In genomic region chr19:50325310-50326100, GRCh38 we compare ENCODE assay signal across 1 cellular context.
TF ChIP-seq lines count a peak whose summit lies in the region.

No MANE protein-coding gene starts in this region.

TF ChIP-seq in HepG2, 621 proteins besides CTCF, POLR2A, EP300 and RAD21 (continued from another document and continues in another):
- TF ChIP-seq IRF9 (CRISPR knock-in tag; IDR thresholded peaks at IDR 0.05; ENCODE audit: borderline replicate concordance) (peak; percentile 82; the same call in 1 of the 2 replicates), ZNF430 (CRISPR knock-in tag; IDR thresholded peaks at IDR 0.05) (no peak; the same call in 1 of the 2 replicates), ZKSCAN8 (CRISPR knock-in tag; IDR thresholded peaks at IDR 0.05; ENCODE audit: borderline replicate concordance) (no peak), KDM2A (CRISPR knock-in tag; IDR thresholded peaks at IDR 0.05; ENCODE audit: borderline replicate concordance, low read depth) (no peak), GABPA (IDR thresholded peaks at IDR 0.05; ENCODE audit: low read depth, low read length) (no peak), GABPA (CRISPR knock-in tag; IDR thresholded peaks at IDR 0.05; ENCODE audit: low read depth) (no peak), HNF4G (IDR thresholded peaks at IDR 0.05; ENCODE audit: borderline replicate concordance, low read depth, low read length) (peak; percentile 70), HNF4G (CRISPR knock-in tag; IDR thresholded peaks at IDR 0.05; ENCODE audit: borderline replicate concordance, low read depth) (no peak), DNMT1 (CRISPR knock-in tag; IDR thresholded peaks at IDR 0.05) (0 out of 2 replicates have a peak, but pooled peaks have one; percentile 32), ZNF280D (CRISPR knock-in tag; IDR thresholded peaks at IDR 0.05) (no peak), ESRRA (CRISPR knock-in tag; IDR thresholded peaks at IDR 0.05; ENCODE audit: low read depth) (peak; percentile 45; the same call in 1 of the 2 replicates), PCBP1 (IDR thresholded peaks at IDR 0.05; ENCODE audit: borderline replicate concordance, low read depth, low read length) (no peak), HOXA9 (CRISPR knock-in tag; IDR thresholded peaks at IDR 0.05; ENCODE audit: borderline replicate concordance) (peak; percentile 69; the same call in 1 of the 2 replicates), ZNF557 (CRISPR knock-in tag; IDR thresholded peaks at IDR 0.05) (no peak), PBX3 (CRISPR knock-in tag; IDR thresholded peaks at IDR 0.05; ENCODE audit: borderline replicate concordance) (no peak), FOXP1 (IDR thresholded peaks at IDR 0.05) (no peak), FOXP1 (CRISPR knock-in tag; IDR thresholded peaks at IDR 0.05) (no peak), ZNF816 (CRISPR knock-in tag; IDR thresholded peaks at IDR 0.05; ENCODE audit: borderline replicate concordance) (peak; percentile 36; the same call in 1 of the 2 replicates), ZFAT (CRISPR knock-in tag; conservative IDR thresholded peaks at IDR 0.05) (no peak), ZNF124 (CRISPR knock-in tag; IDR thresholded peaks at IDR 0.05) (no peak), TBX3 (IDR thresholded peaks at IDR 0.05; ENCODE audit: borderline replicate concordance) (no peak), ZNF639 (CRISPR knock-in tag; conservative IDR thresholded peaks at IDR 0.05) (peak; percentile 80), RORA (CRISPR knock-in tag; IDR thresholded peaks at IDR 0.05) (no peak), ZNF136 (CRISPR knock-in tag; IDR thresholded peaks at IDR 0.05; ENCODE audit: low read depth) (no peak), ZNF782 (CRISPR knock-in tag; IDR thresholded peaks at IDR 0.05; ENCODE audit: borderline replicate concordance) (no peak), ZSCAN21 (CRISPR knock-in tag; IDR thresholded peaks at IDR 0.05; ENCODE audit: borderline replicate concordance) (0 out of 2 replicates have a peak, but pooled peaks have one; percentile 45), SP4 (CRISPR knock-in tag; IDR thresholded peaks at IDR 0.05) (peak; percentile 97), GATAD1 (CRISPR knock-in tag; IDR thresholded peaks at IDR 0.05) (no peak), ZNF547 (CRISPR knock-in tag; IDR thresholded peaks at IDR 0.05) (no peak; the same call in 1 of the 2 replicates), ZNF775 (CRISPR knock-in tag; IDR thresholded peaks at IDR 0.05; ENCODE audit: borderline replicate concordance) (no peak), ZSCAN31 (CRISPR knock-in tag; IDR thresholded peaks at IDR 0.05; ENCODE audit: low read depth) (no peak; the same call in 1 of the 2 replicates), IRF1 (CRISPR knock-in tag; IDR thresholded peaks at IDR 0.05; ENCODE audit: low read depth) (no peak), ZBTB14 (CRISPR knock-in tag; IDR thresholded peaks at IDR 0.05) (no peak; the same call in 1 of the 2 replicates)
- TF ChIP-seq, protein P1, sequence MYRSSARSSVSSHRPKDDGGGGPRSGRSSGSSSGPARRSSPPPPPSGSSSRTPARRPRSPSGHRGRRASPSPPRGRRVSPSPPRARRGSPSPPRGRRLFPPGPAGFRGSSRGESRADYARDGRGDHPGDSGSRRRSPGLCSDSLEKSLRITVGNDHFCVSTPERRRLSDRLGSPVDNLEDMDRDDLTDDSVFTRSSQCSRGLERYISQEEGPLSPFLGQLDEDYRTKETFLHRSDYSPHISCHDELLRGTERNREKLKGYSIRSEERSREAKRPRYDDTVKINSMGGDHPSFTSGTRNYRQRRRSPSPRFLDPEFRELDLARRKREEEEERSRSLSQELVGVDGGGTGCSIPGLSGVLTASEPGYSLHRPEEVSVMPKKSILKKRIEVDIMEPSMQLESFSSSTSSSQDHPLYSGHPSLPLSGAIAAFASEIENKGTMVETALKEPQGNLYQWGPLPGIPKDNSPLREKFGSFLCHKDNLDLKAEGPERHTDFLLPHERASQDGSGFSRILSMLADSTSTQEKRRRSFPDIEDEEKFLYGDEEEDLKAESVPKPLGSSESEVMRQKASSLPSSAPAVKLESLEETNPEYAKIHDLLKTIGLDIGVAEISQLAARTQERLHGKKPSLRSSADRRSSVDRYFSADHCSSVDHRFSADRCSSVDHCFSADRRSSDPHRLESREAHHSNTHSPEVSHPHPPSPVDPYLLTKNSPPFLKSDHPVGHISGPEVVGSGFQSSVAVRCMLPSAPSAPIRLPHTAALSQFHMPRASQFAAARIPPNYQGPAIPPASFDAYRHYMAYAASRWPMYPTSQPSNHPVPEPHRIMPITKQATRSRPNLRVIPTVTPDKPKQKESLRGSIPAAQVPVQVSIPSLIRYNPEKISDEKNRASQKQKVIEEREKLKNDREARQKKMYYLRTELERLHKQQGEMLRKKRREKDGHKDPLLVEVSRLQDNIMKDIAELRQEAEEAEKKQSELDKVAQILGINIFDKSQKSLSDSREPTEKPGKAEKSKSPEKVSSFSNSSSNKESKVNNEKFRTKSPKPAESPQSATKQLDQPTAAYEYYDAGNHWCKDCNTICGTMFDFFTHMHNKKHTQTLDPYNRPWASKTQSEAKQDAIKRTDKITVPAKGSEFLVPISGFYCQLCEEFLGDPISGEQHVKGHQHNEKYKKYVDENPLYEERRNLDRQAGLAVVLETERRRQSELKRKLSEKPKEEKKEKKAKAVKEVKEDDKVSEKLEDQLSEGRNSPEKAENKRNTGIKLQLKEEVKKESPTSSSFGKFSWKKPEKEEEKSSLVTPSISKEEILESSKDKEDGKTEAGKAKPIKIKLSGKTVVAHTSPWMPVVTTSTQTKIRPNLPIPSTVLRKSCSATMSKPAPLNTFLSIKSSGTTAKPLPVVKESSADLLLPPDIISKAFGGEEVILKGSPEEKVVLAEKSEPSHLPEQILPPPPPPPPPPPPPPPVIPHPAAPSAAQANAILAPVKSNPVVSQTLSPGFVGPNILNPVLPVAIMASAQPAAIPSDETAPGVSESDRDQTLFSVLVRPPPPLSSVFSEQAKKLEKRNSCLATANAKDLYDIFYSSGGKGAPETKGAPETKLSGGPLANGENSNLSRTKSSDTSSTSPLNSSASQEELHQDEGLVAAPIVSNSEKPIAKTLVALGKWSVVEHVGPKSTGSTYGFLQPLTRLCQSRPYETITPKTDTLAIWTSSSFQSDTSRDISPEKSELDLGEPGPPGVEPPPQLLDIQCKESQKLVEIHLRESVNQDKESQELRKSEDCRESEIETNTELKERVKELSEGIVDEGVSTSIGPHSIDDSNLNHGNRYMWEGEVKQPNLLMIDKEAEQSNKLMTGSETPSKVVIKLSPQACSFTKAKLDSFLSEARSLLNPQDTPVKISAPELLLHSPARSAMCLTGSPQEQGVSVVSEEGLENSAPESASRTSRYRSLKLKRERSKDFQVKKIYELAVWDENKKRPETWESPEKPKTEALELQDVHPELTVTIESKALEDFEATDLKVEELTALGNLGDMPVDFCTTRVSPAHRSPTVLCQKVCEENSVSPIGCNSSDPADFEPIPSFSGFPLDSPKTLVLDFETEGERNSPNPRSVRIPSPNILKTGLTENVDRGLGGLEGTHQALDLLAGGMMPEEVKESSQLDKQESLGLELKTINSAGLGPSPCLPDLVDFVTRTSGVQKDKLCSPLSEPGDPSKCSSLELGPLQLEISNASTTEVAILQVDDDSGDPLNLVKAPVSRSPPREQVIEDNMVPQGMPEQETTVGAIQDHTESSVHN (CRISPR knock-in tag; IDR thresholded peaks at IDR 0.05) = no peak
- TF ChIP-seq, protein P2, sequence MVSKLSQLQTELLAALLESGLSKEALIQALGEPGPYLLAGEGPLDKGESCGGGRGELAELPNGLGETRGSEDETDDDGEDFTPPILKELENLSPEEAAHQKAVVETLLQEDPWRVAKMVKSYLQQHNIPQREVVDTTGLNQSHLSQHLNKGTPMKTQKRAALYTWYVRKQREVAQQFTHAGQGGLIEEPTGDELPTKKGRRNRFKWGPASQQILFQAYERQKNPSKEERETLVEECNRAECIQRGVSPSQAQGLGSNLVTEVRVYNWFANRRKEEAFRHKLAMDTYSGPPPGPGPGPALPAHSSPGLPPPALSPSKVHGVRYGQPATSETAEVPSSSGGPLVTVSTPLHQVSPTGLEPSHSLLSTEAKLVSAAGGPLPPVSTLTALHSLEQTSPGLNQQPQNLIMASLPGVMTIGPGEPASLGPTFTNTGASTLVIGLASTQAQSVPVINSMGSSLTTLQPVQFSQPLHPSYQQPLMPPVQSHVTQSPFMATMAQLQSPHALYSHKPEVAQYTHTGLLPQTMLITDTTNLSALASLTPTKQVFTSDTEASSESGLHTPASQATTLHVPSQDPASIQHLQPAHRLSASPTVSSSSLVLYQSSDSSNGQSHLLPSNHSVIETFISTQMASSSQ (IDR thresholded peaks at IDR 0.05; ENCODE audit: low read depth) = no peak
- TF ChIP-seq, protein P2 (CRISPR knock-in tag; IDR thresholded peaks at IDR 0.05; ENCODE audit: borderline replicate concordance) = 0 out of 2 replicates have a peak, but pooled peaks have one; percentile 33
